ENCODE assay signal across 16 cellular contexts in the genomic region with DNA sequence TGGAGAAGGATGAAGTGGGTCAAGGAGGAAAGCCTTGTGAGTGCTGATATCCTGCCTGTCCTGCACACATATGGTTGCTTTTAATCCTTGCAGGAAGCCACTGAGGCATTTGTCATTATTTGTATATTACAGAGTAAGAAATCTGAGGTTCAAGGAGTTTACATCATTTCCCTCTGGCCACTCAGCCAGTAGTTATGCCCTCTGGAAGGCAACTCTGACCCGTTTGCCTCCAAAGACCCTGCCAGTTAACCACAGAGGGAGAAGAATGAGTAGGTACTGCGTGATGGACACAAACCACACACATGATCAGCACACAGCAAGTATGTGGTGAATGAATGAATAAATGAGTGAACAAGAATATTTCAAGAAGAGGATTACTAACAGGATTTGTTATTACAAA. TPM values are rescaled to one million over a fixed set of nuclear protein-coding genes. Genes with fewer than 3 reads are reported as not detected.
DNase-seq lines count a peak whose midpoint lies in the region; TF ChIP-seq lines count a peak whose summit lies in the region.
"Had no signal": no experiment of that assay in that cellular context is flagged by ENCODE, and none has a peak within 500 bp of the region (broad histone marks: within the 10 kb centered on the region; RNA-seq: fewer than 3 reads in every experiment).

No MANE protein-coding gene starts in this region.

- no peak overlapping the region for H3K4me3 Mint-ChIP-seq in progenitor cell of endocrine pancreas (ENCODE audit: low read depth)
- H3K4me3 Mint-ChIP-seq: T-cell had no signal

- no peak overlapping the region for H3K4me3 ChIP-seq in fibroblast of lung (replicated peaks in 1 of 4; ENCODE audit: control extremely low read depth in 1 of 4, insufficient read depth in 1 of 4, low read depth in 3 of 4, low read length in 4 of 4)

- peak; percentile 46 for DNase-seq in GM04503 (ENCODE audit: low read depth)
- peak; percentile 83 for DNase-seq in M059J (ENCODE audit: low read depth)
- peak; percentile 39 to 71 for DNase-seq in fibroblast of lung (ENCODE audit: low read depth in 2 of 2)
- no peak for DNase-seq in progenitor cell of endocrine pancreas (ENCODE audit: low spot score, unreplicated experiment)
- no peak for DNase-seq in germinal center (ENCODE audit: low spot score)
- DNase-seq in effector CD8-positive, alpha-beta T cell (lab: John Stamatoyannopoulos, UW): no peak
- DNase-seq in NCI-H1105 (lab: John Stamatoyannopoulos, UW): no peak
- DNase-seq: COR-L47, GDM1, NCI-H1092, NCI-H1694 treated with DMSO at 0.1 percent for 48 hours, NCI-H446, NCI-H748 treated with DMSO at 0.1 percent for 48 hours, PC-3, T-cell had no signal

- H3K4me1 ChIP-seq in fibroblast of lung (ENCODE audit: control insufficient read depth, extremely low read depth, insufficient read depth, low read length): no peaks in the 10 kb centered on the region

- no peak overlapping the region for H3K9ac ChIP-seq in fibroblast of lung (ENCODE audit: insufficient read depth, low read length)

- no peak overlapping the region for H3K27ac Mint-ChIP-seq in progenitor cell of endocrine pancreas
- H3K27ac Mint-ChIP-seq: T-cell had no signal

- H3K4me1 Mint-ChIP-seq in progenitor cell of endocrine pancreas (ENCODE audit: low read depth): peaks cover 14% of the 10 kb centered on the region

- no peak overlapping the region for H2AFZ ChIP-seq in fibroblast of lung (ENCODE audit: low read length)

- no peaks in the 10 kb centered on the region for H3K9me3 ChIP-seq in fibroblast of lung (ENCODE audit: control insufficient read depth, insufficient read depth, low read depth, low read length)

- H3K27me3 ChIP-seq in fibroblast of lung (ENCODE audit: control insufficient read depth, insufficient read depth, low read length): no peaks in the 10 kb centered on the region

- H3K79me2 ChIP-seq in fibroblast of lung (ENCODE audit: control insufficient read depth, insufficient read depth, low read length): no peaks in the 10 kb centered on the region

- TF ChIP-seq CTCF in fibroblast of lung (conservative IDR thresholded peaks at IDR 0.05 in 1 of 2, IDR thresholded peaks at IDR 0.05 in 1 of 2; ENCODE audit: low read depth in 1 of 2, low read length in 2 of 2): no peak
- no peak for TF ChIP-seq CTCF in progenitor cell of endocrine pancreas (IDR thresholded peaks at IDR 0.05; ENCODE audit: unreplicated experiment)

- H3K27ac ChIP-seq in fibroblast of lung (ENCODE audit: insufficient read depth, low read length): no peak overlapping the region
- H3K27ac ChIP-seq: C4-2B had no signal

- H3K27me3 Mint-ChIP-seq in progenitor cell of endocrine pancreas: peaks cover 11% of the 10 kb centered on the region

- no peak overlapping the region for H3K4me2 ChIP-seq in fibroblast of lung (ENCODE audit: extremely low read depth, insufficient read depth, low read length)

- no peaks in the 10 kb centered on the region for H3K36me3 Mint-ChIP-seq in progenitor cell of endocrine pancreas (ENCODE audit: insufficient read depth)
- H3K36me3 Mint-ChIP-seq: T-cell had no signal

- H4K20me1 ChIP-seq in fibroblast of lung (ENCODE audit: control insufficient read depth, extremely low read depth, insufficient read depth, low read length): no peaks in the 10 kb centered on the region

- no peaks in the 10 kb centered on the region for H3K36me3 ChIP-seq in fibroblast of lung (ENCODE audit: control insufficient read depth, insufficient read depth, low read length)

- no peaks in the 10 kb centered on the region for H3K9me3 Mint-ChIP-seq in progenitor cell of endocrine pancreas (ENCODE audit: low read depth)
- H3K9me3 Mint-ChIP-seq: T-cell had no signal

RNA-seq across cellular contexts. Expression of gene FAM210B, which starts 7.9 kb away (rescaled TPM):
- total RNA-seq in M059J (2014; rRNA removed; shearing (Covaris generic)): 13.3 and 20.0 TPM in 2 replicates
- 71.9 and 120 TPM in 2 replicates for total RNA-seq in fibroblast of lung
- 63.6 and 90.6 TPM in 2 replicates for polyA plus RNA-seq in fibroblast of lung
- 49.4 and 60.5 TPM in 2 replicates for polyA plus RNA-seq in fibroblast of lung (2012)
- 19.7 and 20.2 TPM in 2 replicates for polyA minus RNA-seq in fibroblast of lung (ENCODE audit: low replicate concordance)
- 60.3 and 67.2 TPM in 2 replicates for total RNA-seq in progenitor cell of endocrine pancreas

RNA-seq across cellular contexts. Expression of gene AURKA, which starts 41.2 kb away (rescaled TPM):
- total RNA-seq in M059J (2014; rRNA removed; shearing (Covaris generic)): 191 and 212 TPM in 2 replicates
- total RNA-seq in fibroblast of lung (4.9 and 27.7 TPM in 2 replicates), progenitor cell of endocrine pancreas (24.5 and 26.1 TPM in 2 replicates)
- polyA plus RNA-seq in fibroblast of lung: 32.7 and 89.3 TPM in 2 replicates
- polyA plus RNA-seq in fibroblast of lung (2012): 20.4 and 60.3 TPM in 2 replicates
- 5.4 and 24.1 TPM in 2 replicates for polyA minus RNA-seq in fibroblast of lung (ENCODE audit: low replicate concordance)

RNA-seq across cellular contexts. Expression of gene CSTF1, which starts 41.6 kb away (rescaled TPM):
- total RNA-seq in M059J (2014; rRNA removed; shearing (Covaris generic)): 93.5 and 101 TPM in 2 replicates
- total RNA-seq in fibroblast of lung: 28.8 and 31.2 TPM in 2 replicates
- 55.2 and 68.6 TPM in 2 replicates for polyA plus RNA-seq in fibroblast of lung
- 34.5 and 46.9 TPM in 2 replicates for polyA plus RNA-seq in fibroblast of lung (2012)
- polyA minus RNA-seq in fibroblast of lung (ENCODE audit: low replicate concordance): 133 and 137 TPM in 2 replicates
- total RNA-seq in progenitor cell of endocrine pancreas: 43.5 and 46.8 TPM in 2 replicates

Comparison
In these comparisons a context has a peak if more than half of its experiments do, and no peak if none do; other contexts are left out.
1. DNase-seq: peak in GM04503 (single experiment), M059J (single experiment) and fibroblast of lung (2 of 2); none in progenitor cell of endocrine pancreas (single experiment), germinal center (single experiment), effector CD8-positive, alpha-beta T cell (single experiment) and NCI-H1105 (single experiment).